31 cellular contexts compared by ENCODE assay signal in genomic region chr2:79552653-79553052, GRCh38. TPM values are rescaled to one million over a fixed set of nuclear protein-coding genes. Genes with fewer than 3 reads are reported as not detected.
"Had no signal": no experiment of that assay in that cellular context is flagged by ENCODE, and none has a peak within 500 bp of the region (broad histone marks: within the 10 kb centered on the region; RNA-seq: fewer than 3 reads in every experiment).

No MANE protein-coding gene starts in this region.

- H3K9me3 ChIP-seq: gastrocnemius medialis had no signal

- H3K27me3 ChIP-seq: brain microvascular endothelial cell, dorsolateral prefrontal cortex, esophagus muscularis mucosa, foreskin keratinocyte, gastrocnemius medialis, heart left ventricle had no signal

- H3K4me1 Mint-ChIP-seq: activated T-helper 17 cell treated with anti-CD3 and anti-CD28 coated beads, Interleukin-2, amount 50 U/mL, for 72 hours; central memory CD8-positive, alpha-beta T cell had no signal

- H3K36me3 Mint-ChIP-seq: activated naive CD8-positive, alpha-beta T cell had no signal

- H3K36me3 ChIP-seq: brain microvascular endothelial cell, esophagus muscularis mucosa, gastrocnemius medialis, heart left ventricle had no signal

- H3K4me3 Mint-ChIP-seq: activated CD8-positive, alpha-beta T cell treated with anti-CD3 and anti-CD28 coated beads for 36 hours; activated naive CD8-positive, alpha-beta T cell; activated T-cell treated with anti-CD3 and anti-CD28 coated beads, Interleukin-2, amount 50 U/mL, for 4 hours; activated T-helper 17 cell treated with anti-CD3 and anti-CD28 coated beads, Interleukin-2, amount 50 U/mL, for 72 hours; central memory CD8-positive, alpha-beta T cell; dendritic cell treated with granulocyte-macrophage colony-stimulating factor and Interleukin-4, amounts not matched to agents 40 ng/mL and 50 ng/mL, for 4 days had no signal

- H3K27ac ChIP-seq: brain microvascular endothelial cell, coronary artery, dorsolateral prefrontal cortex, esophagus muscularis mucosa, foreskin keratinocyte, gastrocnemius medialis, heart left ventricle had no signal

- H3K4me3 ChIP-seq: coronary artery, dorsolateral prefrontal cortex, esophagus muscularis mucosa, gastrocnemius medialis, heart left ventricle had no signal

- H3K27ac Mint-ChIP-seq: activated CD8-positive, alpha-beta T cell treated with anti-CD3 and anti-CD28 coated beads for 36 hours; activated naive CD8-positive, alpha-beta T cell; activated T-helper 17 cell treated with anti-CD3 and anti-CD28 coated beads, Interleukin-2, amount 50 U/mL, for 72 hours; dendritic cell treated with granulocyte-macrophage colony-stimulating factor and Interleukin-4, amounts not matched to agents 40 ng/mL and 50 ng/mL, for 4 days had no signal

- FAIRE-seq: astrocyte, bronchial epithelial cell had no signal

- H3K4me1 ChIP-seq: esophagus muscularis mucosa, foreskin keratinocyte, gastrocnemius medialis, heart left ventricle had no signal

- H3K27me3 Mint-ChIP-seq: activated CD8-positive, alpha-beta T cell treated with anti-CD3 and anti-CD28 coated beads for 36 hours; activated naive CD8-positive, alpha-beta T cell; activated T-helper 17 cell treated with anti-CD3 and anti-CD28 coated beads, Interleukin-2, amount 50 U/mL, for 72 hours; central memory CD8-positive, alpha-beta T cell; dendritic cell treated with granulocyte-macrophage colony-stimulating factor and Interleukin-4, amounts not matched to agents 40 ng/mL and 50 ng/mL, for 4 days had no signal

- DNase-seq: activated CD4-positive, alpha-beta T cell treated with anti-CD3 and anti-CD28 coated beads for 1 hour; activated CD4-positive, alpha-beta T cell treated with anti-CD3 and anti-CD28 coated beads for 48 hours; activated CD4-positive, alpha-beta T cell treated with anti-CD3 and anti-CD28 coated beads, Interleukin-2, amount 50 U/mL, for 1 hour; activated CD4-positive, alpha-beta T cell treated with anti-CD3 and anti-CD28 coated beads, Interleukin-2, amount 50 U/mL, for 48 hours; activated CD8-positive, alpha-beta memory T cell treated with anti-CD3 and anti-CD28 coated beads for 24 hours; activated CD8-positive, alpha-beta T cell treated with anti-CD3 and anti-CD28 coated beads for 36 hours; activated effector memory CD4-positive, alpha-beta T cell treated with Interleukin-2 at 50 U/mL for 16 hours; activated gamma-delta T cell treated with Interleukin-2 at 50 U/mL for 16 hours; activated naive CD4-positive, alpha-beta T cell treated with anti-CD3 and anti-CD28 coated beads, Interleukin-2, amount 50 U/mL, for 16 hours; activated naive CD4-positive, alpha-beta T cell treated with Interleukin-2 at 50 U/mL for 16 hours; activated T-cell treated with anti-CD3 and anti-CD28 coated beads, Interleukin-2, amount 50 U/mL, for 4 hours; amniotic stem cell; anterior cingulate cortex; brain microvascular endothelial cell; dorsolateral prefrontal cortex; effector memory CD4-positive, alpha-beta T cell; erythroblast; foreskin keratinocyte; gastrocnemius medialis; glutamatergic neuron; heart left ventricle; T-helper 2 cell had no signal

RNA-seq across cellular contexts. Expression of gene CTNNA2, which starts 39.8 kb away (rescaled TPM):
- total RNA-seq: activated CD8-positive, alpha-beta T cell treated with anti-CD3 and anti-CD28 coated beads for 36 hours; activated T-helper 17 cell treated with anti-CD3 and anti-CD28 coated beads, Interleukin-2, amount 50 U/mL, for 72 hours; bronchial epithelial cell; foreskin keratinocyte; gastrocnemius medialis; T-helper 1 cell treated with Interleukin-12 subunit alpha and Interleukin-12 subunit beta and Interleukin-4 antibody, amounts not matched to agents 30 ng/mL and 1 ng/mL, for 36 hours had no signal
- polyA plus RNA-seq: foreskin keratinocyte, heart left ventricle had no signal
